Comparison of ENCODE assay signal across 8 cellular contexts in genomic region chrX:44252688-44253572, GRCh38.
DNase-seq lines count a peak whose midpoint lies in the region; ATAC-seq and TF ChIP-seq lines count a peak whose summit lies in the region.
"Not testable (repeated sequence)": the region's sequence is repeated elsewhere in the genome, so short reads cannot be mapped to it uniquely, and the experiment has no call there.

No MANE protein-coding gene starts in this region.

- peaks cover 11% of the 10 kb centered on the region for H3K9me3 Mint-ChIP-seq in activated CD4-positive, alpha-beta T cell treated with anti-CD3 and anti-CD28 coated beads, Interleukin-2, amount 10 ng/mL, durations not matched to agents 24 days and 14 days
- not testable (repeated sequence) for H3K9me3 Mint-ChIP-seq in MCF 10A (ENCODE audit: unreplicated experiment)

- TF ChIP-seq CTCF in MCF 10A (IDR thresholded peaks at IDR 0.05; ENCODE audit: unreplicated experiment), result not testable (repeated sequence)

- peak; percentile 89 for ATAC-seq in GM19025 (IDR thresholded peaks at IDR 0.05; ENCODE audit: low read depth, unreplicated experiment)
- ATAC-seq in HG03066 (IDR thresholded peaks at IDR 0.05; ENCODE audit: low read depth, unreplicated experiment), result peak; percentile 93

- peaks cover 21% of the 10 kb centered on the region for H3K4me1 Mint-ChIP-seq in activated CD4-positive, alpha-beta T cell treated with anti-CD3 and anti-CD28 coated beads, Interleukin-2, amount 10 ng/mL, durations not matched to agents 24 days and 14 days
- not testable (repeated sequence) for H3K4me1 Mint-ChIP-seq in MCF 10A (ENCODE audit: insufficient read depth, unreplicated experiment)

- not testable (repeated sequence) for BruUV-seq in MCF 10A (replicated peaks; lab: Mats Ljungman, UMichigan)

- intact Hi-C loops in activated CD4-positive, alpha-beta T cell treated with anti-CD3 and anti-CD28 coated beads, Interleukin-2, amount 10 ng/mL, durations not matched to agents 24 days and 14 days (cut with micrococcal nuclease); MCF 10A (cut with micrococcal nuclease): not testable (repeated sequence)

- H3K36me3 Mint-ChIP-seq in activated CD4-positive, alpha-beta T cell treated with anti-CD3 and anti-CD28 coated beads, Interleukin-2, amount 10 ng/mL, durations not matched to agents 24 days and 14 days (ENCODE audit: low read depth), result peaks cover 19% of the 10 kb centered on the region
- not testable (repeated sequence) for H3K36me3 Mint-ChIP-seq in MCF 10A (ENCODE audit: insufficient read depth, unreplicated experiment)

- H3K27ac Mint-ChIP-seq in activated CD4-positive, alpha-beta T cell treated with anti-CD3 and anti-CD28 coated beads, Interleukin-2, amount 10 ng/mL, durations not matched to agents 24 days and 14 days, result peak overlapping the region; percentile 58
- not testable (repeated sequence) for H3K27ac Mint-ChIP-seq in MCF 10A (ENCODE audit: low read depth, unreplicated experiment)

- DNase-seq in A172 (ENCODE audit: low spot score), result peak; percentile 65
- peak; percentile 44 for DNase-seq in NCI-H510A treated with DMSO at 0.1 percent for 48 hours (lab: John Stamatoyannopoulos, UW)
- peak; percentile 85 for DNase-seq in activated CD4-positive, alpha-beta T cell treated with anti-CD3 and anti-CD28 coated beads, Interleukin-2, amount 10 ng/mL, durations not matched to agents 24 days and 14 days
- peak; percentile 18 for DNase-seq in MCF 10A (ENCODE audit: unreplicated experiment)
- peak; percentile 10 for DNase-seq in kidney glomerular epithelial cell (lab: John Stamatoyannopoulos, UW)
- DNase-seq in stimulated activated CD4-positive, alpha-beta T cell treated with anti-CD3 and anti-CD28 coated beads, Interleukin-15, amount 100 ng/mL, for 24 hours, result peak; percentile 35

- POLR2A ChIA-PET in MCF 10A (lab: Yijun Ruan, JAX), result interaction anchor here (0.7 kb wide), 1 partner anchor 1009 kb away, joined by 4 read pairs; no protein-coding TSS in a partner anchor

- CTCF ChIA-PET in MCF 10A (lab: Yijun Ruan, JAX), result interaction anchor here (0.6 to 1.6 kb wide), 6 partner anchors 8 to 294 kb away, joined by 3 to 7 read pairs (median 4); no protein-coding TSS in a partner anchor

- peak overlapping the region; percentile 41 for H3K4me3 Mint-ChIP-seq in activated CD4-positive, alpha-beta T cell treated with anti-CD3 and anti-CD28 coated beads, Interleukin-2, amount 10 ng/mL, durations not matched to agents 24 days and 14 days
- not testable (repeated sequence) for H3K4me3 Mint-ChIP-seq in MCF 10A (ENCODE audit: unreplicated experiment)

- H3K27me3 Mint-ChIP-seq in activated CD4-positive, alpha-beta T cell treated with anti-CD3 and anti-CD28 coated beads, Interleukin-2, amount 10 ng/mL, durations not matched to agents 24 days and 14 days, result not testable (repeated sequence)
- H3K27me3 Mint-ChIP-seq in MCF 10A (ENCODE audit: insufficient read depth, unreplicated experiment), result peaks cover 48% of the 10 kb centered on the region

Comparison
In these comparisons a context has a peak if more than half of its experiments do, and no peak if none do; other contexts are left out.
1. Peak in every context shown above with its lines: DNase-seq and ATAC-seq.
2. DNase-seq: peak in every context shown above with its lines; median percentile 85 in activated CD4-positive, alpha-beta T cell treated with anti-CD3 and anti-CD28 coated beads, Interleukin-2, amount 10 ng/mL, durations not matched to agents 24 days and 14 days; 65 in A172; 44 in NCI-H510A treated with DMSO at 0.1 percent for 48 hours; 35 in stimulated activated CD4-positive, alpha-beta T cell treated with anti-CD3 and anti-CD28 coated beads, Interleukin-15, amount 100 ng/mL, for 24 hours; 18 in MCF 10A; 10 in kidney glomerular epithelial cell.